ENCODE assay signal across 20 cellular contexts in the genomic region with DNA sequence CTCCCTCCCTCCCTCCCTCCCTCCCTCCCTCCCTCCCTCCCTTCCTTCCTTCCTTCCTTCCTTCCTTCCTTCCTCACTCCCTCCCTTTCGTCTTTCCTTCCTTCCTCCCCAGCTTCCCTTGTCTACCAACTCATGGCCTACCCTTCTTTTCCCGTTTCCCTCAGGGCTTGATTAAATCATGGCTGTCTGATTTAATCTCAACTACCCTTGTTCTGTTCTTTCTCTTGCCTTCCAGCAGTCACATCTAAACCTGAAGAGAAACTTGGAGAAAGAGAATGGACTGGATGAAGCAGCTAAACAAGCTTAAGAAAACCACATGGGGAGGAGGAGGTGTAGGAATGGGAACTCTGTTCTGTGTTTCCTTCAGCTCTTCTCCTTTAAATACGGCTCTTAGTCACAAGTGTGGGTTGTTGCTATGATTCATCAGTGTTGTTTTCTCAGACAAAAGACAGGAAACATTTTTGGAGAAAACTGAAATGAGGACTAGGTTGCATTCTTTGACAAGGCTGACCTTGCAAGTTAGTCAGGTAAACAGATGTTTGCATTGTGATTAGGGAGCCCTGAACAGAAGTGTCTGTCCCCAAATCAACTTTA.
DNase-seq lines count a peak whose midpoint lies in the region; ATAC-seq and TF ChIP-seq lines count a peak whose summit lies in the region.
"Had no signal": no experiment of that assay in that cellular context is flagged by ENCODE, and none has a peak within 500 bp of the region (broad histone marks: within the 10 kb centered on the region; RNA-seq: fewer than 3 reads in every experiment).

No MANE protein-coding gene starts in this region.

- WGBS in smooth muscle cell (ENCODE audit: low lambda C conversion rate) = 9% methylated on average over 2 of the region's 3 CpGs

- no peaks in the 10 kb centered on the region for H3K79me2 ChIP-seq in smooth muscle cell (ENCODE audit: low read depth)

- no peak for TF ChIP-seq CTCF in foreskin fibroblast (IDR thresholded peaks at IDR 0.05; ENCODE audit: low read depth, low read length)
- TF ChIP-seq CTCF in smooth muscle cell (IDR thresholded peaks at IDR 0.05; ENCODE audit: borderline replicate concordance, insufficient read depth, poor library complexity, severe bottlenecking) = no peak

- peak overlapping the region; percentile 79 for H2AFZ ChIP-seq in smooth muscle cell (ENCODE audit: low read depth)
- H2AFZ ChIP-seq: neural progenitor cell had no signal

- H3K36me3 ChIP-seq in adipocyte (ENCODE audit: control insufficient read depth, insufficient read depth, low read length, severe bottlenecking) (no peaks in the 10 kb centered on the region), smooth muscle cell (ENCODE audit: low read depth) (no peaks in the 10 kb centered on the region)
- H3K36me3 ChIP-seq: neural progenitor cell, right atrium auricular region had no signal

- H3K4me3 ChIP-seq in adipocyte (ENCODE audit: low read length) = no peak overlapping the region
- H3K4me3 ChIP-seq in foreskin fibroblast (ENCODE audit: low read depth in 1 of 2, low read length in 2 of 2) = no peak overlapping the region
- H3K4me3 ChIP-seq in smooth muscle cell = no peak overlapping the region
- H3K4me3 ChIP-seq: neural progenitor cell, right atrium auricular region had no signal

- H3F3A ChIP-seq in smooth muscle cell (ENCODE audit: low read depth) = peaks cover 5% of the 10 kb centered on the region

- H3K4me1 ChIP-seq in adipocyte (ENCODE audit: control insufficient read depth, insufficient read depth, low read length) (no peaks in the 10 kb centered on the region), smooth muscle cell (ENCODE audit: low read depth) (peaks cover 16% of the 10 kb centered on the region)
- H3K4me1 ChIP-seq: neural progenitor cell, right atrium auricular region had no signal

- no peak overlapping the region for H3K9ac ChIP-seq in adipocyte (ENCODE audit: low read length)
- no peak overlapping the region for H3K9ac ChIP-seq in smooth muscle cell (ENCODE audit: low read depth)
- H3K9ac ChIP-seq: neural progenitor cell had no signal

- ATAC-seq in HG02610 (IDR thresholded peaks at IDR 0.05; ENCODE audit: unreplicated experiment) (no peak), Right ventricle myocardium superior (ENCODE audit: poor library complexity) (no peak)

- intact Hi-C loops in Right ventricle myocardium superior (cut with DNase I) = no loop called here

- no peaks in the 10 kb centered on the region for H4K20me1 ChIP-seq in smooth muscle cell (ENCODE audit: low read depth)

- peaks cover 8% of the 10 kb centered on the region for H3K27me3 ChIP-seq in adipocyte (replicated peaks; ENCODE audit: control insufficient read depth, insufficient read depth, low read length)
- H3K27me3 ChIP-seq in smooth muscle cell (ENCODE audit: low read depth) = no peaks in the 10 kb centered on the region
- H3K27me3 ChIP-seq: neural progenitor cell, right atrium auricular region had no signal

- H3K9me3 ChIP-seq in adipocyte (ENCODE audit: control insufficient read depth, low read length) = no peaks in the 10 kb centered on the region
- H3K9me3 ChIP-seq in smooth muscle cell (replicated peaks; ENCODE audit: low read depth) = no peaks in the 10 kb centered on the region
- H3K9me3 ChIP-seq: right atrium auricular region had no signal

- H3K27ac ChIP-seq in smooth muscle cell (ENCODE audit: low read depth) = peak overlapping the region; percentile 73
- H3K27ac ChIP-seq: C4-2B, neural progenitor cell, right atrium auricular region, VCaP had no signal

- DNase-seq in ELR (ENCODE audit: low read depth) (peak; percentile 1), adipocyte (ENCODE audit: low read depth) (peak; percentile 52), foreskin fibroblast (peak; percentile 3 to 74), smooth muscle cell (lab: John Stamatoyannopoulos, UW; ENCODE audit: unreplicated experiment) (no peak), NCI-H748 (lab: John Stamatoyannopoulos, UW; ENCODE audit: unreplicated experiment) (no peak), Right ventricle myocardium superior (no peak)
- DNase-seq: activated CD4-positive, alpha-beta T cell treated with anti-CD3 and anti-CD28 coated beads, Interleukin-2, amount 50 U/mL, for 48 hours; activated naive CD8-positive, alpha-beta T cell treated with anti-CD3 and anti-CD28 coated beads, Interleukin-2, amount 10 ng/mL, durations not matched to agents 7 days and 5 days; activated T-cell treated with anti-CD3 and anti-CD28 coated beads, Interleukin-2, amount 50 U/mL, for 48 hours; DMS79; Karpas-422; mesenchymal stem cell; NCI-H82; substantia nigra; T-helper 1 cell had no signal

- peak overlapping the region; percentile 62 for H3K4me2 ChIP-seq in smooth muscle cell
- H3K4me2 ChIP-seq: neural progenitor cell had no signal

Comparison
In these comparisons a context has a peak if more than half of its experiments do, and no peak if none do; other contexts are left out.
1. DNase-seq: peak in ELR (single experiment), adipocyte (single experiment) and foreskin fibroblast (2 of 2); none in smooth muscle cell (single experiment), NCI-H748 (single experiment) and Right ventricle myocardium superior (single experiment).